26 cellular contexts compared by ENCODE assay signal in the genomic region with DNA sequence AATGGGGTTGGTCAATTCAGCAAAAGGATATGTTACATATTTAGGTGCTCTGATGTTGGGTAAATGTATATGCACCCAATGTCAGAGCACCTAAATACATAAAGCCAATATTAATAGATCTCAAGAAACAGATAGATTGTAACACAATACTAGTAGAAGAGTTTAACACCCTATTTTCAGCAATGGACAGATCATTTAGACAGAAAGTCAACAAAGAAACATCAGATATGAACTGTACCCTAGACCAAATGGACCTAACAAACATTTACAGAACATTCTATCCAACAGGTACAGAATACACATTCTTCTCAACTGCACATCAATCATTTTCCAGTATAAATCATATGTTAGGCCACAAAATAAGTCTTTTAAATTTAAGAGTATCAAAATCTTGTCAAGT.
"Had no signal": no experiment of that assay in that cellular context is flagged by ENCODE, and none has a peak within 500 bp of the region (broad histone marks: within the 10 kb centered on the region; RNA-seq: fewer than 3 reads in every experiment).

No MANE protein-coding gene starts in this region.

- H2AFZ ChIP-seq: neural progenitor cell, parathyroid adenoma had no signal

- H3K4me1 ChIP-seq: neural progenitor cell, parathyroid adenoma, spleen, suprapubic skin, testis, tibial artery, transverse colon, uterus had no signal

- H3K36me3 ChIP-seq: neural progenitor cell, ovary, spleen, suprapubic skin, tibial artery, transverse colon, upper lobe of right lung, uterus had no signal

- DNase-seq: natural killer cell; occipital lobe; ovary; posterior cingulate gyrus; psoas muscle; right cardiac atrium; spleen; stimulated activated CD4-positive, alpha-beta T cell treated with anti-CD3 and anti-CD28 coated beads, Interleukin-12 subunit alpha, Interleukin-12 subunit beta, amount 100 ng/mL, for 4 hours; stimulated activated CD4-positive, alpha-beta T cell treated with anti-CD3 and anti-CD28 coated beads, Interleukin-1b, Interleukin-23, amount 100 ng/mL, for 48 hours; stimulated activated CD4-positive, alpha-beta T cell treated with anti-CD3 and anti-CD28 coated beads, Interleukin-4, amount 100 ng/mL, for 1 hour; stimulated activated CD4-positive, alpha-beta T cell treated with anti-CD3 and anti-CD28 coated beads, Interleukin-4, amount 100 ng/mL, for 4 hours; stimulated activated CD8-positive, alpha-beta memory T cell treated with anti-CD3 and anti-CD28 coated beads, Interleukin-4, amount 100 ng/mL, for 48 hours; stimulated activated naive CD4-positive, alpha-beta T cell; stimulated activated naive CD8-positive, alpha-beta T cell treated with anti-CD3 and anti-CD28 coated beads, Interleukin-15, amount 100 ng/mL, for 72 hours; stimulated activated naive CD8-positive, alpha-beta T cell treated with anti-CD3 and anti-CD28 coated beads, Interleukin-15, Interleukin-2, amounts not matched to agents 100 U/mL and 50 U/mL, for 24 hours; substantia nigra; testis; tibial artery; transverse colon; upper lobe of right lung; uterus had no signal

- H3K4me2 ChIP-seq: neural progenitor cell, smooth muscle cell had no signal

- H3K9me3 ChIP-seq: ovary, testis had no signal

- H3K4me3 ChIP-seq: neural progenitor cell, ovary, psoas muscle, skin epidermis, smooth muscle cell, spleen, suprapubic skin, testis, tibial artery, transverse colon, upper lobe of right lung, uterus had no signal

- H3K27me3 ChIP-seq: neural progenitor cell, ovary, spleen, suprapubic skin, testis, tibial artery, transverse colon, upper lobe of right lung, uterus had no signal

- H3K27ac ChIP-seq: neural progenitor cell, ovary, parathyroid adenoma, psoas muscle, skin epidermis, spleen, suprapubic skin, testis, tibial artery, transverse colon, upper lobe of right lung, uterus had no signal

- H3K79me2 ChIP-seq: parathyroid adenoma had no signal

- H3K9ac ChIP-seq: neural progenitor cell, parathyroid adenoma had no signal
